8 cellular contexts compared by ENCODE assay signal in the genomic region with DNA sequence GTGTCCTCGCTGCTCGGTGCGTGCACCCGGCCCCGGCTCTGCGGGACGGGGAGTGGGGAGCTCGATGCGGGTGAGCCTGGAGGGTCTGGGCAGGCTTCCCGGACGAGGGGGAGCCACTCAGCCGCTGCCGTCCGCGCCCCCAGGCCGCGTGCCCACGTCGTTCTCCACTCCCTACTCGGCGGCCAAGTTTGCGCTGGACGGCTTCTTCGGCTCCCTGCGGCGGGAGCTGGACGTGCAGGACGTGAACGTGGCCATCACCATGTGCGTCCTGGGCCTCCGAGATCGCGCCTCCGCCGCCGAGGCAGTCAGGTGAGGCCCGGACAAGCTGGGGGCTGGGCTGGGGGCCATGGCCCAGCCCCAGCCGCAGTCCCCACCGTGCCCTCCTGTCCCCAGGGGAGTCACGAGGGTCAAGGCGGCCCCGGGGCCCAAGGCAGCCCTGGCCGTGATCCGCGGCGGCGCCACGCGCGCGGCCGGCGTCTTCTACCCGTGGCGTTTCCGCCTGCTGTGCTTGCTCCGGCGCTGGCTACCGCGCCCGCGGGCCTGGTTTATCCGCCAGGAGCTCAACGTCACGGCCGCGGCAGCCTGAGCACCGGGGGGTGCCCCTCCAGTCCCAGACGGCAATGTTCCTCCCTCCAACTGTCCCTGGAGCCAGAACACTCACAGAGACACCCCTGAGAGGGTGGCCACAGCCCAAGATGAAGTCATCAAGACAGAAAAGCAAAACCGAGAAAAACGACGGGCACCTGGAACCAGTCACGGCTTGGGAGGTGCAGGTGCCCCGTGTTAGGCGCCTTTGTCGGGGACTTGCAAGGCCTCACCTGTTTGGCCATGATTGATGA. TPM values are rescaled to one million over a fixed set of nuclear protein-coding genes. Genes with fewer than 3 reads are reported as not detected.
DNase-seq lines count a peak whose midpoint lies in the region; ATAC-seq and TF ChIP-seq lines count a peak whose summit lies in the region.

No MANE protein-coding gene starts in this region.

- peaks cover 9% of the 10 kb centered on the region for H3K36me3 Mint-ChIP-seq in nephron progenitor cell (ENCODE audit: low read depth)

- peak overlapping the region; percentile 79 for H3K4me3 Mint-ChIP-seq in nephron progenitor cell

- H3K27me3 ChIP-seq in BJ (ENCODE audit: control insufficient read depth, insufficient read depth, low read length) = no peaks in the 10 kb centered on the region
- H3K27me3 ChIP-seq in NT2/D1 (ENCODE audit: insufficient read depth, insufficient read length) = no peaks in the 10 kb centered on the region
- H3K27me3 ChIP-seq in duodenal mucosa (ENCODE audit: control insufficient read depth in 1 of 2, insufficient read depth in 2 of 2, low read length in 2 of 2) = no peaks in the 10 kb centered on the region

- peak overlapping the region; percentile 80 for H3K9ac ChIP-seq in NT2/D1 (ENCODE audit: insufficient read length, low read depth)
- no peak overlapping the region for H3K9ac ChIP-seq in duodenal mucosa (ENCODE audit: low read depth in 1 of 2, low read length in 2 of 2)

- peaks cover 23% of the 10 kb centered on the region for H3K4me1 Mint-ChIP-seq in nephron progenitor cell

- H3K9me3 Mint-ChIP-seq in nephron progenitor cell = peaks cover 3% of the 10 kb centered on the region

- H3K27me3 Mint-ChIP-seq in nephron progenitor cell (ENCODE audit: low read depth, poor library complexity) = peaks cover 9% of the 10 kb centered on the region

- H3K4me1 ChIP-seq in NT2/D1 (ENCODE audit: insufficient read depth, insufficient read length) (peaks cover 19% of the 10 kb centered on the region), duodenal mucosa (ENCODE audit: control insufficient read depth in 1 of 2, insufficient read depth in 2 of 2, low read length in 2 of 2) (peaks cover 10 to 16% of the 10 kb centered on the region in 2 donors)

- TF ChIP-seq CTCF in BJ (IDR thresholded peaks at IDR 0.05; ENCODE audit: insufficient read depth, low read depth, low read length) (no peak), nephron progenitor cell (IDR thresholded peaks at IDR 0.05) (no peak)

- H3K4me3 ChIP-seq in BJ (ENCODE audit: low read depth, low read length) = peak overlapping the region; percentile 56
- peak overlapping the region; percentile 39 for H3K4me3 ChIP-seq in NT2/D1 (ENCODE audit: insufficient read length, low read depth)
- peak overlapping the region; percentile 68 to 71 for H3K4me3 ChIP-seq in duodenal mucosa (ENCODE audit: low read depth in 1 of 2, low read length in 2 of 2)

- H3K9me3 ChIP-seq in NT2/D1 (ENCODE audit: insufficient read depth, low read length) = no peaks in the 10 kb centered on the region
- no peaks in the 10 kb centered on the region for H3K9me3 ChIP-seq in duodenal mucosa (ENCODE audit: control insufficient read depth in 1 of 2, low read length in 2 of 2)

- no peak for ATAC-seq in GM18498 (IDR thresholded peaks at IDR 0.05; ENCODE audit: unreplicated experiment)

- DNase-seq in BJ (ENCODE audit: low read depth) (no peak), NT2/D1 (ENCODE audit: low read depth, low spot score) (no peak), nephron progenitor cell (no peak), cerebellar cortex (ENCODE audit: low spot score) (no peak), NCI-H82 treated with DMSO at 0.1 percent for 48 hours (lab: John Stamatoyannopoulos, UW; ENCODE audit: unreplicated experiment) (no peak), NCI-H187 (lab: John Stamatoyannopoulos, UW) (no peak)

- H3K36me3 ChIP-seq in BJ (ENCODE audit: control insufficient read depth, insufficient read depth, low read length) = peaks cover 15% of the 10 kb centered on the region
- peaks cover 24% of the 10 kb centered on the region for H3K36me3 ChIP-seq in NT2/D1 (ENCODE audit: insufficient read depth, insufficient read length, low read length)
- H3K36me3 ChIP-seq in duodenal mucosa (ENCODE audit: control insufficient read depth in 1 of 2, insufficient read depth in 2 of 2, low read length in 2 of 2) = peaks cover 7 to 10% of the 10 kb centered on the region in 2 donors

- POLR2A ChIA-PET in BJ (lab: Charles Lee) = interaction anchor here (1.0 to 1.2 kb wide), 2 partner anchors 31 to 33 kb away, joined by 4 to 7 read pairs; a partner anchor contains a TSS

- CTCF ChIA-PET in BJ (lab: Yijun Ruan, JAX) = interaction anchor here (0.6 to 2.1 kb wide), 15 partner anchors 9 to 711 kb away, joined by 3 to 11 read pairs (median 4); a partner anchor contains a TSS

- no peak overlapping the region for H3K27ac ChIP-seq in duodenal mucosa (ENCODE audit: low read depth, low read length)

- H3K27ac Mint-ChIP-seq in nephron progenitor cell = no peak overlapping the region

RNA-seq across cellular contexts. Expression of a gene that starts 2.5 kb away (rescaled TPM):
- 824 and 912 TPM in 2 replicates for polyA plus RNA-seq in BJ (2011; rRNA removed)
- 265 and 384 TPM in 2 replicates for polyA minus RNA-seq in BJ (2011; rRNA and poly(A)+ RNA removed)

RNA-seq across cellular contexts. Expression of a gene that starts 6.8 kb away (rescaled TPM):
- 5.3 and 5.6 TPM in 2 replicates for polyA plus RNA-seq in BJ (2011; rRNA removed)
- polyA minus RNA-seq in BJ (2011; rRNA and poly(A)+ RNA removed) = 0.72 and 1.2 TPM in 2 replicates

RNA-seq across cellular contexts. Expression of a gene that starts 7.3 kb away (rescaled TPM):
- 65.2 and 67.8 TPM in 2 replicates for polyA plus RNA-seq in BJ (2011; rRNA removed)
- 11.5 and 19.8 TPM in 2 replicates for polyA minus RNA-seq in BJ (2011; rRNA and poly(A)+ RNA removed)

RNA-seq across cellular contexts. Expression of a gene that starts 32.4 kb away (rescaled TPM):
- 55.4 and 77.4 TPM in 2 replicates for polyA plus RNA-seq in BJ (2011; rRNA removed)
- 60.9 and 65.7 TPM in 2 replicates for polyA minus RNA-seq in BJ (2011; rRNA and poly(A)+ RNA removed)

RNA-seq across cellular contexts. Expression of a gene that starts 32.9 kb away (rescaled TPM):
- not detected in 2 replicates for polyA plus RNA-seq in BJ (2011; rRNA removed)
- polyA minus RNA-seq in BJ (2011; rRNA and poly(A)+ RNA removed) = 0.09 TPM in 1 of 2 replicates, not detected in the other
